1 cellular context compared by ENCODE assay signal in genomic region chr11:96339704-96340554, GRCh38.
TF ChIP-seq lines count a peak whose summit lies in the region.

No MANE protein-coding gene starts in this region.

TF ChIP-seq in HepG2, 621 proteins besides CTCF, POLR2A, EP300 and RAD21 (continued from another document):
- TF ChIP-seq ATF3 (CRISPR knock-in tag; IDR thresholded peaks at IDR 0.05) (no peak), MXD4 (CRISPR knock-in tag; IDR thresholded peaks at IDR 0.05) (no peak), HOXA3 (CRISPR knock-in tag; IDR thresholded peaks at IDR 0.05) (no peak), ASH2L (IDR thresholded peaks at IDR 0.05; ENCODE audit: insufficient read length, low read depth, low read length) (no peak), THAP8 (CRISPR knock-in tag; IDR thresholded peaks at IDR 0.05; ENCODE audit: borderline replicate concordance) (no peak), EEA1 (CRISPR knock-in tag; IDR thresholded peaks at IDR 0.05; ENCODE audit: borderline replicate concordance) (no peak), ZBTB8A (CRISPR knock-in tag; IDR thresholded peaks at IDR 0.05; ENCODE audit: borderline replicate concordance, low read depth) (no peak), NFKBIZ (CRISPR knock-in tag; IDR thresholded peaks at IDR 0.05) (no peak), BCL6 (CRISPR knock-in tag; IDR thresholded peaks at IDR 0.05) (no peak), ZUFSP (CRISPR knock-in tag; IDR thresholded peaks at IDR 0.05; ENCODE audit: borderline replicate concordance) (no peak), NPAS2 (CRISPR knock-in tag; IDR thresholded peaks at IDR 0.05; ENCODE audit: borderline replicate concordance) (no peak), ZNF3 (CRISPR knock-in tag; IDR thresholded peaks at IDR 0.05) (no peak), ZNF784 (CRISPR knock-in tag; IDR thresholded peaks at IDR 0.05; ENCODE audit: borderline replicate concordance) (0 out of 2 replicates have a peak, but pooled peaks have one; percentile 14), ZFP36L1 (CRISPR knock-in tag; IDR thresholded peaks at IDR 0.05) (no peak), DPF2 (CRISPR knock-in tag; IDR thresholded peaks at IDR 0.05; ENCODE audit: borderline replicate concordance, low read depth) (no peak), ZGPAT (CRISPR knock-in tag; IDR thresholded peaks at IDR 0.05) (no peak), JDP2 (CRISPR knock-in tag; IDR thresholded peaks at IDR 0.05; ENCODE audit: borderline replicate concordance) (no peak), DNMT1 (CRISPR knock-in tag; IDR thresholded peaks at IDR 0.05) (no peak), NCOA5 (CRISPR knock-in tag; IDR thresholded peaks at IDR 0.05) (no peak), ZNF749 (CRISPR knock-in tag; IDR thresholded peaks at IDR 0.05; ENCODE audit: borderline replicate concordance) (0 out of 2 replicates have a peak, but pooled peaks have one; percentile 44), SMAD9 (CRISPR knock-in tag; IDR thresholded peaks at IDR 0.05) (peak; percentile 71; the same call in 1 of the 2 replicates), ZSCAN12 (CRISPR knock-in tag; IDR thresholded peaks at IDR 0.05) (no peak), ZNF280D (CRISPR knock-in tag; IDR thresholded peaks at IDR 0.05) (peak; percentile 54; the same call in 1 of the 2 replicates), ZBTB25 (CRISPR knock-in tag; IDR thresholded peaks at IDR 0.05) (no peak), FIP1L1 (IDR thresholded peaks at IDR 0.05; ENCODE audit: borderline replicate concordance, insufficient read depth, low read depth, low read length) (no peak), ATF4 (CRISPR knock-in tag; IDR thresholded peaks at IDR 0.05) (no peak)
TF ChIP-seq in HepG2: peak in this region for 15.
